12 cellular contexts compared by ENCODE assay signal in genomic region chr7:135919071-135919841, GRCh38.
"Had no signal": no experiment of that assay in that cellular context is flagged by ENCODE, and none has a peak within 500 bp of the region (broad histone marks: within the 10 kb centered on the region; RNA-seq: fewer than 3 reads in every experiment).

No MANE protein-coding gene starts in this region.

- H3K27ac ChIP-seq: cardiac muscle cell, parathyroid adenoma, thoracic aorta, VCaP had no signal

- FAIRE-seq: urothelium cell line had no signal

- H3K4me3 ChIP-seq: cardiac muscle cell, lung, thoracic aorta had no signal

- H3K9ac ChIP-seq: parathyroid adenoma had no signal

- ATAC-seq: esophagus mucosa had no signal

- H3K27me3 ChIP-seq: cardiac muscle cell had no signal

- H3K9me3 ChIP-seq: thoracic aorta had no signal

- H3K79me2 ChIP-seq: parathyroid adenoma had no signal

- DNase-seq: activated CD4-positive, alpha-beta T cell treated with anti-CD3 and anti-CD28 coated beads, Interleukin-2, amount 10 ng/mL, durations not matched to agents 24 days and 14 days; activated naive CD4-positive, alpha-beta T cell treated with Interleukin-2 at 50 U/mL for 16 hours; immature natural killer cell; naive B cell; stimulated activated CD4-positive, alpha-beta T cell treated with anti-CD3 and anti-CD28 coated beads, Interleukin-2, amount 100 ng/mL, for 48 hours had no signal

- H2AFZ ChIP-seq: parathyroid adenoma had no signal

- H3K36me3 ChIP-seq: cardiac muscle cell, thoracic aorta had no signal

- H3K4me1 ChIP-seq: parathyroid adenoma had no signal
